ENCODE assay signal across 20 cellular contexts in genomic region chr17:59456428-59456827, GRCh38.
"Had no signal": no experiment of that assay in that cellular context is flagged by ENCODE, and none has a peak within 500 bp of the region (broad histone marks: within the 10 kb centered on the region; RNA-seq: fewer than 3 reads in every experiment).

No MANE protein-coding gene starts in this region.

- DNase-seq: activated CD4-positive, alpha-beta T cell treated with anti-CD3 and anti-CD28 coated beads, Interleukin-2, amount 10 ng/mL, durations not matched to agents 24 days and 14 days; activated CD8-positive, alpha-beta memory T cell treated with anti-CD3 and anti-CD28 coated beads, Interleukin-2, amount 10 ng/mL, durations not matched to agents 7 days and 5 days; activated CD8-positive, alpha-beta T cell treated with anti-CD3 and anti-CD28 coated beads for 36 hours; activated gamma-delta T cell treated with Interleukin-2 at 50 U/mL for 16 hours; activated T-cell treated with anti-CD3 and anti-CD28 coated beads for 4 hours; body of pancreas; dermis blood vessel endothelial cell; effector CD8-positive, alpha-beta T cell; foreskin fibroblast; kidney; mammary epithelial cell; natural killer cell; retina; spleen; stimulated activated CD4-positive, alpha-beta T cell treated with anti-CD3 and anti-CD28 coated beads, Interleukin-4, amount 100 ng/mL, for 1 hour; stimulated activated naive CD4-positive, alpha-beta T cell; T1000 had no signal

- H3K4me1 ChIP-seq: body of pancreas had no signal

- H3K4me3 ChIP-seq: body of pancreas, cardiac muscle cell, spleen had no signal

- H3K36me3 ChIP-seq: cardiac muscle cell, spleen had no signal

- ATAC-seq: activated CD4-positive, CD25-positive, alpha-beta regulatory T cell treated with anti-CD3 and anti-CD28 coated beads, Interleukin-2, amount 50 U/mL, for 24 hours; activated CD8-positive, alpha-beta memory T cell treated with anti-CD3 and anti-CD28 coated beads, Interleukin-2, amount 10 ng/mL, durations not matched to agents 7 days and 5 days; activated CD8-positive, alpha-beta T cell treated with anti-CD3 and anti-CD28 coated beads for 36 hours; body of pancreas; natural killer cell had no signal

- H3K9me3 ChIP-seq: body of pancreas, spleen had no signal

- H3K27ac ChIP-seq: body of pancreas, cardiac muscle cell, VCaP had no signal

- H3K27me3 ChIP-seq: body of pancreas, cardiac muscle cell, spleen had no signal
